ENCODE assay signal across 22 cellular contexts in genomic region chr9:16352791-16353401, GRCh38.
DNase-seq lines count a peak whose midpoint lies in the region; ATAC-seq and TF ChIP-seq lines count a peak whose summit lies in the region.
"Had no signal": no experiment of that assay in that cellular context is flagged by ENCODE, and none has a peak within 500 bp of the region (broad histone marks: within the 10 kb centered on the region; RNA-seq: fewer than 3 reads in every experiment).

No MANE protein-coding gene starts in this region.

- H3F3A ChIP-seq in PC-3 (ENCODE audit: low read length, unreplicated experiment) (no peaks in the 10 kb centered on the region), GM23338 (replicated peaks; ENCODE audit: low read depth) (no peaks in the 10 kb centered on the region)

- no peaks in the 10 kb centered on the region for H3K27me3 ChIP-seq in PC-3 (ENCODE audit: low read length)
- H3K27me3 ChIP-seq in GM23338 (ENCODE audit: insufficient read depth), result no peaks in the 10 kb centered on the region
- H3K27me3 ChIP-seq: BE2C, gastrocnemius medialis, neutrophil had no signal

- no peaks in the 10 kb centered on the region for H4K20me1 ChIP-seq in PC-3 (ENCODE audit: low read length)
- H4K20me1 ChIP-seq in GM23338 (replicated peaks; ENCODE audit: insufficient read depth), result no peaks in the 10 kb centered on the region

- no peak overlapping the region for H3K27ac Mint-ChIP-seq in GM23338
- no peak overlapping the region for H3K27ac Mint-ChIP-seq in activated CD4-positive, alpha-beta T cell treated with anti-CD3 and anti-CD28 coated beads for 36 hours
- H3K27ac Mint-ChIP-seq: activated naive CD8-positive, alpha-beta T cell treated with anti-CD3 and anti-CD28 coated beads, Interleukin-2, amount 10 ng/mL, durations not matched to agents 7 days and 5 days had no signal

- no peaks in the 10 kb centered on the region for H3K36me3 ChIP-seq in PC-3 (ENCODE audit: low read depth, low read length)
- H3K36me3 ChIP-seq in GM23338 (ENCODE audit: insufficient read depth), result no peaks in the 10 kb centered on the region
- H3K36me3 ChIP-seq: BE2C, gastrocnemius medialis, HAP-1, neutrophil, thoracic aorta had no signal

- peak; percentile 47 for DNase-seq in EL
- peak; percentile 67 for DNase-seq in PC-3
- DNase-seq in fibroblast of the aortic adventitia (ENCODE audit: low read depth), result peak; percentile 83
- DNase-seq in omental fat pad (ENCODE audit: low spot score), result no peak
- no peak for DNase-seq in GM23338 (ENCODE audit: low spot score)
- no peak for DNase-seq in activated CD4-positive, alpha-beta T cell treated with anti-CD3 and anti-CD28 coated beads for 36 hours
- DNase-seq in LoVo (ENCODE audit: low spot score), result no peak
- DNase-seq in activated CD4-positive, alpha-beta T cell treated with anti-CD3 and anti-CD28 coated beads for 1 hour, result no peak
- DNase-seq: activated CD4-positive, alpha-beta T cell treated with anti-CD3 and anti-CD28 coated beads, Interleukin-2, amount 50 U/mL, for 4 hours; activated naive CD8-positive, alpha-beta T cell treated with anti-CD3 and anti-CD28 coated beads, Interleukin-2, amount 10 ng/mL, durations not matched to agents 7 days and 5 days; activated T-cell treated with anti-CD3 and anti-CD28 coated beads, Interleukin-2, amount 50 U/mL, for 1 hour; BE2C; central memory CD4-positive, alpha-beta T cell; effector memory CD4-positive, alpha-beta T cell; gastrocnemius medialis; midbrain; NCI-H146; NCI-H446; stimulated activated CD4-positive, alpha-beta T cell treated with anti-CD3 and anti-CD28 coated beads, Interleukin-4, amount 100 ng/mL, for 4 hours had no signal

- peaks cover 16% of the 10 kb centered on the region for H3K4me1 ChIP-seq in PC-3 (ENCODE audit: insufficient read depth, low read length)
- H3K4me1 ChIP-seq in GM23338 (ENCODE audit: insufficient read depth), result no peaks in the 10 kb centered on the region
- H3K4me1 ChIP-seq: BE2C, gastrocnemius medialis, HAP-1 had no signal

- H3K9me2 ChIP-seq in PC-3 (replicated peaks; ENCODE audit: low read length) (no peaks in the 10 kb centered on the region), GM23338 (ENCODE audit: insufficient read depth) (0 out of 2 replicates have a peak, but pooled peaks cover 3% of the 10 kb centered on the region)

- no peak overlapping the region for H3K9ac ChIP-seq in PC-3 (ENCODE audit: low read length)

- H2AFZ ChIP-seq in PC-3 (ENCODE audit: low read length), result peak overlapping the region; percentile 59; the same call in 1 of the 2 replicates
- H2AFZ ChIP-seq in GM23338, result no peak overlapping the region

- no peak overlapping the region for H3K4me3 Mint-ChIP-seq in GM23338
- no peak overlapping the region for H3K4me3 Mint-ChIP-seq in activated CD4-positive, alpha-beta T cell treated with anti-CD3 and anti-CD28 coated beads for 36 hours
- H3K4me3 Mint-ChIP-seq: activated naive CD8-positive, alpha-beta T cell treated with anti-CD3 and anti-CD28 coated beads, Interleukin-2, amount 10 ng/mL, durations not matched to agents 7 days and 5 days had no signal

- H3K27ac ChIP-seq in PC-3 (ENCODE audit: low read length) (peak overlapping the region; percentile 63), GM23338 (ENCODE audit: low read depth) (no peak overlapping the region)
- H3K27ac ChIP-seq: gastrocnemius medialis, neutrophil, thoracic aorta had no signal

- H3K4me3 ChIP-seq in PC-3 (ENCODE audit: low read length) (no peak overlapping the region), fibroblast of the aortic adventitia (ENCODE audit: low read depth, low read length) (no peak overlapping the region), GM23338 (no peak overlapping the region)
- H3K4me3 ChIP-seq: gastrocnemius medialis, HAP-1, thoracic aorta had no signal

- H3K36me3 Mint-ChIP-seq in GM23338 (ENCODE audit: low read depth), result no peaks in the 10 kb centered on the region
- H3K36me3 Mint-ChIP-seq in activated CD4-positive, alpha-beta T cell treated with anti-CD3 and anti-CD28 coated beads for 36 hours (ENCODE audit: low read depth), result no peaks in the 10 kb centered on the region
- H3K36me3 Mint-ChIP-seq: activated naive CD8-positive, alpha-beta T cell treated with anti-CD3 and anti-CD28 coated beads, Interleukin-2, amount 10 ng/mL, durations not matched to agents 7 days and 5 days had no signal

- TF ChIP-seq CTCF in PC-3 (conservative IDR thresholded peaks at IDR 0.05; ENCODE audit: low read depth, low read length) (no peak), fibroblast of the aortic adventitia (IDR thresholded peaks at IDR 0.05; ENCODE audit: insufficient read depth, low read length) (no peak), omental fat pad (IDR thresholded peaks at IDR 0.05) (no peak), GM23338 (conservative IDR thresholded peaks at IDR 0.05; ENCODE audit: low read depth in 2 of 2) (no peak)

- POLR2A ChIA-PET in PC-3 (lab: Charles Lee; ENCODE audit: unreplicated experiment), result no interaction called here
- POLR2A ChIA-PET in activated CD4-positive, alpha-beta T cell treated with anti-CD3 and anti-CD28 coated beads for 36 hours (lab: Charles Lee), result no interaction called here

- no peak for ATAC-seq in PC-3
- peak; percentile 22 for ATAC-seq in omental fat pad (ENCODE audit: low FRiP score)
- ATAC-seq in GM23338, result no peak
- ATAC-seq in activated CD4-positive, alpha-beta T cell treated with anti-CD3 and anti-CD28 coated beads for 36 hours, result no peak
- ATAC-seq: gastrocnemius medialis had no signal

- CTCF ChIA-PET in PC-3 (lab: Charles Lee), result interaction anchor here (0.6 kb wide), 1 partner anchor 372 kb away, joined by 4 read pairs; no protein-coding TSS in a partner anchor
- CTCF ChIA-PET in activated CD4-positive, alpha-beta T cell treated with anti-CD3 and anti-CD28 coated beads for 36 hours (lab: Charles Lee), result interaction anchor here (0.6 kb wide), 2 partner anchors 64 to 482 kb away, joined by 3 to 4 read pairs; no protein-coding TSS in a partner anchor

- no TSS peak for BruUV-seq in PC-3 (replicated peaks; lab: Mats Ljungman, UMichigan)

- intact Hi-C loops in PC-3 (cut with micrococcal nuclease), result no loop called here
- intact Hi-C loops in activated CD4-positive, alpha-beta T cell treated with anti-CD3 and anti-CD28 coated beads for 36 hours (cut with DNase I, micrococcal nuclease), result no loop called here

- H3K27me3 Mint-ChIP-seq in GM23338 (ENCODE audit: insufficient read depth, low read depth, poor library complexity), result peaks cover 5% of the 10 kb centered on the region
- no peaks in the 10 kb centered on the region for H3K27me3 Mint-ChIP-seq in activated CD4-positive, alpha-beta T cell treated with anti-CD3 and anti-CD28 coated beads for 36 hours
- H3K27me3 Mint-ChIP-seq: activated naive CD8-positive, alpha-beta T cell treated with anti-CD3 and anti-CD28 coated beads, Interleukin-2, amount 10 ng/mL, durations not matched to agents 7 days and 5 days had no signal

- H3K9me3 Mint-ChIP-seq in GM23338, result no peaks in the 10 kb centered on the region
- H3K9me3 Mint-ChIP-seq in activated CD4-positive, alpha-beta T cell treated with anti-CD3 and anti-CD28 coated beads for 36 hours (ENCODE audit: low read depth), result no peaks in the 10 kb centered on the region
- H3K9me3 Mint-ChIP-seq: activated naive CD8-positive, alpha-beta T cell treated with anti-CD3 and anti-CD28 coated beads, Interleukin-2, amount 10 ng/mL, durations not matched to agents 7 days and 5 days had no signal

- no peaks in the 10 kb centered on the region for H3K4me1 Mint-ChIP-seq in GM23338
- no peaks in the 10 kb centered on the region for H3K4me1 Mint-ChIP-seq in activated CD4-positive, alpha-beta T cell treated with anti-CD3 and anti-CD28 coated beads for 36 hours
- H3K4me1 Mint-ChIP-seq: activated naive CD8-positive, alpha-beta T cell treated with anti-CD3 and anti-CD28 coated beads, Interleukin-2, amount 10 ng/mL, durations not matched to agents 7 days and 5 days had no signal

- H3K4me2 ChIP-seq in PC-3 (ENCODE audit: low read length), result peak overlapping the region; percentile 16; the same call in 1 of the 2 replicates
- no peak overlapping the region for H3K4me2 ChIP-seq in GM23338

- no peaks in the 10 kb centered on the region for H3K79me2 ChIP-seq in PC-3 (ENCODE audit: low read length)
- H3K79me2 ChIP-seq in GM23338 (replicated peaks; ENCODE audit: insufficient read depth), result no peaks in the 10 kb centered on the region

- H3K9me3 ChIP-seq in PC-3 (ENCODE audit: low read length), result no peaks in the 10 kb centered on the region
- H3K9me3 ChIP-seq: BE2C, gastrocnemius medialis, HAP-1, neutrophil, thoracic aorta had no signal

TF ChIP-seq in GM23338, 12 proteins besides CTCF, POLR2A, EP300 and RAD21 (continues in another document):
- TF ChIP-seq CREB1 (CRISPR knock-in tag; IDR thresholded peaks at IDR 0.05; ENCODE audit: low read depth) (no peak), ZNF331 (CRISPR knock-in tag; IDR thresholded peaks at IDR 0.05; ENCODE audit: low read depth) (no peak), ZNF114 (CRISPR knock-in tag; IDR thresholded peaks at IDR 0.05) (no peak), EZH2 (IDR thresholded peaks at IDR 0.05; ENCODE audit: low read depth, unreplicated experiment) (no peak), EZH2phosphoT487 (IDR thresholded peaks at IDR 0.05; ENCODE audit: unreplicated experiment) (no peak)

Comparison
In these comparisons a context has a peak if more than half of its experiments do, and no peak if none do; other contexts are left out.
1. DNase-seq: peak in EL (single experiment), PC-3 (single experiment) and fibroblast of the aortic adventitia (single experiment); none in omental fat pad (single experiment), GM23338 (single experiment), activated CD4-positive, alpha-beta T cell treated with anti-CD3 and anti-CD28 coated beads for 36 hours (single experiment), LoVo (single experiment) and activated CD4-positive, alpha-beta T cell treated with anti-CD3 and anti-CD28 coated beads for 1 hour (single experiment).